12 cellular contexts compared by ENCODE assay signal in the genomic region with DNA sequence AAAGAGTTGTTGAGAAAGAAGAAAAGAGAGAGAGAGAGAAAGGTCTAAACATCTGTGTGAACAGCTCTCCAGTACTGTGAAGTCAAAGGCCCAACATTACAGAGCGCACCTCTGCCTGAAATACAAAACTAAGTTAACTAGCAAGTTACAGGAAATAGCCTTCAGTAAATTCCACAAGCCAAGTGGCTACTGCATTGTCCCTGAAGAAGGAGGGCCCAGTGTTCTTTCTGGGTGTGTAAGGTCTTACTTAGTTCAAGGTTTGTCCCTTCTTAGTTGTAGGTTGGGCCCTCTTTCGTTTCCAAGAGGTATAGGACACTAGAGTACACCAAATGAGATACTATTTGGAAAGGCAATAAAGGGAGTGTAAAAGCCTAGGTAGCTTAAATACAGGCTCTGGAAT.
DNase-seq lines count a peak whose midpoint lies in the region; ATAC-seq and TF ChIP-seq lines count a peak whose summit lies in the region.
"Had no signal": no experiment of that assay in that cellular context is flagged by ENCODE, and none has a peak within 500 bp of the region (broad histone marks: within the 10 kb centered on the region; RNA-seq: fewer than 3 reads in every experiment).

No MANE protein-coding gene starts in this region.

- H3K9me3 ChIP-seq in BLaER1 treated with 17β-estradiol and CSF1 and Interleukin-3, amounts not matched to agents 10 nM and 100 nM (replicated peaks in 1 of 11), result no peaks in the 10 kb centered on the region
- H3K9me3 ChIP-seq in HUES6 (ENCODE audit: control insufficient read depth, insufficient read depth, low read depth, low read length) (no peaks in the 10 kb centered on the region), mucosa of descending colon (no peaks in the 10 kb centered on the region)
- H3K9me3 ChIP-seq: BE2C had no signal

- peak overlapping the region in 10 of 11 experiments; percentile 24 to 86 (median 83); a peak in 18 of 22 replicates for H3K9ac ChIP-seq in BLaER1 treated with 17β-estradiol and CSF1 and Interleukin-3, amounts not matched to agents 10 nM and 100 nM
- no peak overlapping the region for H3K9ac ChIP-seq in HUES6 (ENCODE audit: low read length)

- H3K4me3 Mint-ChIP-seq in activated naive CD8-positive, alpha-beta T cell treated with anti-CD3 and anti-CD28 coated beads, Interleukin-2, amount 50 U/mL, for 24 hours, result peak overlapping the region; percentile 18

- peak overlapping the region; percentile 79 to 95 (median 90) for H3K4me2 ChIP-seq in BLaER1 treated with 17β-estradiol and CSF1 and Interleukin-3, amounts not matched to agents 10 nM and 100 nM

- H3K4me1 Mint-ChIP-seq in activated naive CD8-positive, alpha-beta T cell treated with anti-CD3 and anti-CD28 coated beads, Interleukin-2, amount 50 U/mL, for 24 hours, result peaks cover 82% of the 10 kb centered on the region

- intact Hi-C loops in mucosa of descending colon (cut with DNase I, micrococcal nuclease), result no loop called here

- H3K9me3 Mint-ChIP-seq in activated naive CD8-positive, alpha-beta T cell treated with anti-CD3 and anti-CD28 coated beads, Interleukin-2, amount 50 U/mL, for 24 hours, result no peaks in the 10 kb centered on the region

- H3K36me3 Mint-ChIP-seq in activated naive CD8-positive, alpha-beta T cell treated with anti-CD3 and anti-CD28 coated beads, Interleukin-2, amount 50 U/mL, for 24 hours (ENCODE audit: low read depth), result peaks cover 13% of the 10 kb centered on the region

- H3K27ac ChIP-seq in BLaER1 treated with 17β-estradiol and CSF1 and Interleukin-3, amounts not matched to agents 10 nM and 100 nM, result peak overlapping the region; percentile 43 to 99 (median 95); a peak in 21 of 22 replicates
- peak overlapping the region; percentile 20 for H3K27ac ChIP-seq in HUES6 (ENCODE audit: low read depth, low read length)

- peaks cover 0 to 45% (median 25%) of the 10 kb centered on the region in 11 experiments; a peak in 19 of 22 replicates for H3K36me3 ChIP-seq in BLaER1 treated with 17β-estradiol and CSF1 and Interleukin-3, amounts not matched to agents 10 nM and 100 nM
- peaks cover 23% of the 10 kb centered on the region for H3K36me3 ChIP-seq in HUES6 (ENCODE audit: control insufficient read depth, insufficient read depth, low read length)
- H3K36me3 ChIP-seq in mucosa of descending colon (ENCODE audit: low read depth), result no peaks in the 10 kb centered on the region
- H3K36me3 ChIP-seq: BE2C had no signal

- no peaks in the 10 kb centered on the region for H4K20me1 ChIP-seq in BLaER1 treated with 17β-estradiol and CSF1 and Interleukin-3, amounts not matched to agents 10 nM and 100 nM

- H3K27me3 ChIP-seq in BLaER1 treated with 17β-estradiol and CSF1 and Interleukin-3, amounts not matched to agents 10 nM and 100 nM, result no peaks in the 10 kb centered on the region
- H3K27me3 ChIP-seq in HUES6 (ENCODE audit: control insufficient read depth, insufficient read depth, low read length), result no peaks in the 10 kb centered on the region
- H3K27me3 ChIP-seq: BE2C had no signal

- no peak for TF ChIP-seq CTCF in mucosa of descending colon (IDR thresholded peaks at IDR 0.05)

- DNase-seq in activated naive CD8-positive, alpha-beta T cell treated with anti-CD3 and anti-CD28 coated beads, Interleukin-2, amount 50 U/mL, for 24 hours, result no peak
- DNase-seq in mucosa of descending colon, result peak in 1 of 3 donors; percentile 49
- DNase-seq in NCI-H1436 treated with DMSO at 0.1 percent for 48 hours (lab: John Stamatoyannopoulos, UW), result no peak
- no peak for DNase-seq in NK-92 (lab: John Stamatoyannopoulos, UW; ENCODE audit: unreplicated experiment)
- DNase-seq: BE2C; NCI-H510A; stimulated activated CD8-positive, alpha-beta memory T cell treated with anti-CD3 and anti-CD28 coated beads, Interleukin-4, amount 100 ng/mL, for 48 hours; T1000 had no signal

- H3K27ac Mint-ChIP-seq in activated naive CD8-positive, alpha-beta T cell treated with anti-CD3 and anti-CD28 coated beads, Interleukin-2, amount 50 U/mL, for 24 hours, result peak overlapping the region; percentile 86

- peak; percentile 23 for ATAC-seq in activated naive CD8-positive, alpha-beta T cell treated with anti-CD3 and anti-CD28 coated beads, Interleukin-2, amount 50 U/mL, for 24 hours
- ATAC-seq in mucosa of descending colon, result peak; percentile 90
- no peak for ATAC-seq in GM19035 (IDR thresholded peaks at IDR 0.05; ENCODE audit: unreplicated experiment)
- ATAC-seq in HG03039 (IDR thresholded peaks at IDR 0.05; ENCODE audit: unreplicated experiment), result no peak

- no peaks in the 10 kb centered on the region for H3K27me3 Mint-ChIP-seq in activated naive CD8-positive, alpha-beta T cell treated with anti-CD3 and anti-CD28 coated beads, Interleukin-2, amount 50 U/mL, for 24 hours

- no peak overlapping the region for H3K4me3 ChIP-seq in BLaER1 treated with 17β-estradiol and CSF1 and Interleukin-3, amounts not matched to agents 10 nM and 100 nM
- H3K4me3 ChIP-seq in HUES6 (ENCODE audit: low read depth, low read length) (no peak overlapping the region), mucosa of descending colon (no peak overlapping the region)

- H3K4me1 ChIP-seq in BLaER1 treated with 17β-estradiol and CSF1 and Interleukin-3, amounts not matched to agents 10 nM and 100 nM, result peaks cover 96 to 100% (median 100%) of the 10 kb centered on the region in 10 experiments
- H3K4me1 ChIP-seq in HUES6 (ENCODE audit: control insufficient read depth, insufficient read depth, low read length) (peaks cover 59% of the 10 kb centered on the region), mucosa of descending colon (ENCODE audit: low read depth) (peaks cover 5% of the 10 kb centered on the region)

Comparison
In these comparisons a context has a peak if more than half of its experiments do, and no peak if none do; other contexts are left out.
1. ATAC-seq: peak in activated naive CD8-positive, alpha-beta T cell treated with anti-CD3 and anti-CD28 coated beads, Interleukin-2, amount 50 U/mL, for 24 hours (single experiment) and mucosa of descending colon (single experiment); none in GM19035 (single experiment) and HG03039 (single experiment).